10 cellular contexts compared by ENCODE assay signal in the genomic region with DNA sequence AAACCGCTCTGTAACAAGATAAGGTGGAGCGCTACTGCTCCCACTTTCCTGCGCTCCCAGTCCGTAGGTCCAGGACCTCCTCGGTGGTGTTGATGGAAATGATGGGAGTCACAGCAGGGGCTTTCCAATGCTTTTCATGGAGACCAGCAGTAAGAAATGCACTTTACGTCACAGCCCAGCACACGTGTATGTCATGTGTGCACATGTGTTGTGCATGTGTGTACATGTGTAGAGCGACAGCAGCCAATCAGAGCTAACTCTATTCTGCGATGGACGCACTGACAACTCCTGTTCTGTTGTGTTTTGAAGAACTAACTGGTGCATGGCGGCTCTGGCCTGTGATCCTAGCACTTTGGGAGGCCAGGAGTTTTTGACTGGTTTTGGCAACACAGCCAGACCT. TPM values are rescaled to one million over a fixed set of nuclear protein-coding genes. Genes with fewer than 3 reads are reported as not detected.
DNase-seq lines count a peak whose midpoint lies in the region; TF ChIP-seq lines count a peak whose summit lies in the region.
"Had no signal": no experiment of that assay in that cellular context is flagged by ENCODE, and none has a peak within 500 bp of the region (broad histone marks: within the 10 kb centered on the region; RNA-seq: fewer than 3 reads in every experiment).

No MANE protein-coding gene starts in this region.

- H3K4me3 ChIP-seq in GM12865 (ENCODE audit: low read depth, low read length): peak overlapping the region; percentile 91
- peak overlapping the region; percentile 73 for H3K4me3 ChIP-seq in NB4 (ENCODE audit: low read depth, low read length)

- H3K27ac Mint-ChIP-seq in dendritic cell treated with granulocyte-macrophage colony-stimulating factor and Interleukin-4, amounts not matched to agents 40 ng/mL and 50 ng/mL, for 4 days: peak overlapping the region; percentile 91
- H3K27ac Mint-ChIP-seq in osteocyte (ENCODE audit: unreplicated experiment): no peak overlapping the region

- TF ChIP-seq CTCF in GM12865 (IDR thresholded peaks at IDR 0.05; ENCODE audit: insufficient read depth, low read depth, low read length, missing control alignments) (no peak), NB4 (IDR thresholded peaks at IDR 0.05; ENCODE audit: low read depth, low read length) (no peak), osteocyte (IDR thresholded peaks at IDR 0.05) (no peak)

- peak overlapping the region; percentile 92 for H3K4me3 Mint-ChIP-seq in dendritic cell treated with granulocyte-macrophage colony-stimulating factor and Interleukin-4, amounts not matched to agents 40 ng/mL and 50 ng/mL, for 4 days
- H3K4me3 Mint-ChIP-seq in osteocyte (ENCODE audit: unreplicated experiment): peak overlapping the region; percentile 86

- no peak for TF ChIP-seq POLR2A in NB4 (IDR thresholded peaks at IDR 0.05; ENCODE audit: extremely low read depth, insufficient read length)

- no peaks in the 10 kb centered on the region for H3K9me3 Mint-ChIP-seq in dendritic cell treated with granulocyte-macrophage colony-stimulating factor and Interleukin-4, amounts not matched to agents 40 ng/mL and 50 ng/mL, for 4 days
- no peaks in the 10 kb centered on the region for H3K9me3 Mint-ChIP-seq in osteocyte (ENCODE audit: unreplicated experiment)

- peaks cover 62% of the 10 kb centered on the region for H3K4me1 Mint-ChIP-seq in dendritic cell treated with granulocyte-macrophage colony-stimulating factor and Interleukin-4, amounts not matched to agents 40 ng/mL and 50 ng/mL, for 4 days (ENCODE audit: low read depth)
- peaks cover 11% of the 10 kb centered on the region for H3K4me1 Mint-ChIP-seq in osteocyte (ENCODE audit: unreplicated experiment)

- H3K36me3 Mint-ChIP-seq in dendritic cell treated with granulocyte-macrophage colony-stimulating factor and Interleukin-4, amounts not matched to agents 40 ng/mL and 50 ng/mL, for 4 days (ENCODE audit: low read depth): peaks cover 79% of the 10 kb centered on the region
- no peaks in the 10 kb centered on the region for H3K36me3 Mint-ChIP-seq in osteocyte (ENCODE audit: unreplicated experiment)

- DNase-seq in GM12865 (ENCODE audit: low read depth) (no peak), NB4 (ENCODE audit: low read depth) (no peak), osteocyte (ENCODE audit: extremely low spot score, unreplicated experiment) (no peak), NCI-H345 treated with DMSO at 0.1 percent for 48 hours (lab: John Stamatoyannopoulos, UW; ENCODE audit: unreplicated experiment) (no peak), NCI-H510A (lab: John Stamatoyannopoulos, UW) (no peak), NK-92 (lab: John Stamatoyannopoulos, UW; ENCODE audit: unreplicated experiment) (no peak)
- DNase-seq: activated CD4-positive, alpha-beta T cell treated with anti-CD3 and anti-CD28 coated beads, Interleukin-2, amount 50 U/mL, for 48 hours; islet precursor cell; NCI-H82 had no signal

- intact Hi-C loops in dendritic cell treated with granulocyte-macrophage colony-stimulating factor and Interleukin-4, amounts not matched to agents 40 ng/mL and 50 ng/mL, for 4 days (cut with micrococcal nuclease): no loop called here

- no peaks in the 10 kb centered on the region for H3K27me3 Mint-ChIP-seq in dendritic cell treated with granulocyte-macrophage colony-stimulating factor and Interleukin-4, amounts not matched to agents 40 ng/mL and 50 ng/mL, for 4 days
- H3K27me3 Mint-ChIP-seq in osteocyte (ENCODE audit: unreplicated experiment): no peaks in the 10 kb centered on the region

RNA-seq across cellular contexts. Expression of gene CHID1, which starts 1.2 kb away (rescaled TPM):
- 112 and 120 TPM in 2 replicates for total RNA-seq in osteocyte

RNA-seq across cellular contexts. Expression of gene AP2A2, which starts 16.3 kb away (rescaled TPM):
- 96.7 and 102 TPM in 2 replicates for total RNA-seq in osteocyte
